8 cellular contexts compared by ENCODE assay signal in the genomic region with DNA sequence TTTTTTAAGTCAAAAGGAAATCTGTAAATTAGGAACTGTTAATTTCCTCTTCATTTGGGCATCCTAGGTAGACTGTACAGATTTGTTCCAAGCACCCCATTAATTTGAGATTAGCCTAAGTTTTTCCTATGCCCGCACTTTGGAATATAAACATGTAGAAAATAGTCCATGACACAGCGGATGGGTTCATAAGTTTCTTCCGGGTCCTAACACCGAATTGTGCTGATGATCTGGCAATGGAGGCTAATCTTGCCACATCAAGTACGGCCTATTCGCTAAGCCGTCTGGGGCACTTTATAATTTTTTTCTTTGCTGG. TPM values are rescaled to one million over a fixed set of nuclear protein-coding genes. Genes with fewer than 3 reads are reported as not detected.
DNase-seq lines count a peak whose midpoint lies in the region; ATAC-seq and TF ChIP-seq lines count a peak whose summit lies in the region.

No MANE protein-coding gene starts in this region.

- no peaks in the 10 kb centered on the region for H3K27me3 Mint-ChIP-seq in activated CD4-positive, alpha-beta memory T cell treated with anti-CD3 and anti-CD28 coated beads for 36 hours

- ATAC-seq in GM21723 (IDR thresholded peaks at IDR 0.05; ENCODE audit: unreplicated experiment) (peak; percentile 7), HG02642 (IDR thresholded peaks at IDR 0.05; ENCODE audit: poor library complexity, unreplicated experiment) (no peak)

- H3K9me3 Mint-ChIP-seq in activated CD4-positive, alpha-beta memory T cell treated with anti-CD3 and anti-CD28 coated beads for 36 hours: no peaks in the 10 kb centered on the region

- no peaks in the 10 kb centered on the region for H3K9me3 ChIP-seq in iPS-15b (ENCODE audit: control insufficient read depth, insufficient read depth, low read length)
- no peaks in the 10 kb centered on the region for H3K9me3 ChIP-seq in subcutaneous abdominal adipose tissue (ENCODE audit: control insufficient read depth in 5 of 5, low read length in 5 of 5)

- no peaks in the 10 kb centered on the region for H3K27me3 ChIP-seq in iPS-15b (ENCODE audit: control insufficient read depth, insufficient read depth, low read length)
- peaks cover 0 to 6% (median 3%) of the 10 kb centered on the region in 5 donors for H3K27me3 ChIP-seq in subcutaneous abdominal adipose tissue (ENCODE audit: control insufficient read depth in 5 of 5, insufficient read depth in 4 of 5, low read length in 5 of 5)

- CTCF ChIA-PET in AG04449 (lab: Yijun Ruan, JAX): no interaction called here
- CTCF ChIA-PET in activated CD4-positive, alpha-beta memory T cell treated with anti-CD3 and anti-CD28 coated beads for 36 hours (lab: Charles Lee): interaction anchor here (3.4 kb wide), 1 partner anchor 32 kb away, joined by 23 read pairs; no protein-coding TSS in a partner anchor

- WGBS in lower leg skin, 2 donors: 0 to 1% methylated on average over 7 of the region's 7 CpGs

- TF ChIP-seq POLR2A in lower leg skin (IDR thresholded peaks at IDR 0.05): no peak

- no peak for TF ChIP-seq CTCF in AG04449 (IDR thresholded peaks at IDR 0.05; ENCODE audit: insufficient read depth, low read length, missing control alignments)
- no peak for TF ChIP-seq CTCF in lower leg skin (IDR thresholded peaks at IDR 0.05)

- intact Hi-C loops in activated CD4-positive, alpha-beta memory T cell treated with anti-CD3 and anti-CD28 coated beads for 36 hours (cut with micrococcal nuclease): loop anchor here (2.0 to 10.0 kb wide), 8 partner anchors 33 to 909 kb away; a partner anchor contains a TSS
- intact Hi-C loops in lower leg skin (cut with DNase I; ENCODE audit: low total_unique reads): no loop called here

- H3K27ac Mint-ChIP-seq in activated CD4-positive, alpha-beta memory T cell treated with anti-CD3 and anti-CD28 coated beads for 36 hours: peak overlapping the region; percentile 100

- H3K4me3 Mint-ChIP-seq in activated CD4-positive, alpha-beta memory T cell treated with anti-CD3 and anti-CD28 coated beads for 36 hours: peak overlapping the region; percentile 80

- H3K36me3 Mint-ChIP-seq in activated CD4-positive, alpha-beta memory T cell treated with anti-CD3 and anti-CD28 coated beads for 36 hours: peaks cover 6% of the 10 kb centered on the region

- H3K36me3 ChIP-seq in iPS-15b (ENCODE audit: control insufficient read depth, insufficient read depth, low read length) (peaks cover 4% of the 10 kb centered on the region), subcutaneous abdominal adipose tissue (ENCODE audit: control insufficient read depth in 5 of 5, insufficient read depth in 5 of 5, low read length in 5 of 5) (peaks cover 0 to 3% (median 0%) of the 10 kb centered on the region in 5 donors)

- POLR2A ChIA-PET in AG04449 (lab: Yijun Ruan, JAX): interaction anchor here (1.2 kb wide), 1 partner anchor 349 kb away, joined by 4 read pairs; no protein-coding TSS in a partner anchor
- POLR2A ChIA-PET in activated CD4-positive, alpha-beta memory T cell treated with anti-CD3 and anti-CD28 coated beads for 36 hours (lab: Charles Lee): interaction anchor here (1.1 to 2.8 kb wide), 5 partner anchors 16 to 437 kb away, joined by 4 to 13 read pairs (median 7); a partner anchor contains a TSS

- DNase-seq in AG04449 (ENCODE audit: low read depth, low spot score) (no peak), lower leg skin (ENCODE audit: low spot score in 2 of 2) (no peak), A172 (ENCODE audit: low spot score) (no peak)
- no peak for DNase-seq in activated CD4-positive, alpha-beta memory T cell treated with anti-CD3 and anti-CD28 coated beads for 36 hours

- peak overlapping the region; percentile 72 for H3K4me3 ChIP-seq in AG04449 (ENCODE audit: low read depth, low read length)
- H3K4me3 ChIP-seq in iPS-15b (ENCODE audit: low read depth, low read length): peak overlapping the region; percentile 79
- H3K4me3 ChIP-seq in subcutaneous abdominal adipose tissue (ENCODE audit: low read depth in 1 of 5, low read length in 5 of 5): peak overlapping the region; percentile 65 to 93 (median 90)
- no peak overlapping the region for H3K4me3 ChIP-seq in lower leg skin (ENCODE audit: low read depth, poor library complexity, severe bottlenecking)

- H3K9ac ChIP-seq in iPS-15b (ENCODE audit: low read depth, low read length): peak overlapping the region; percentile 79
- peak overlapping the region in 4 of 5 donors; percentile 75 to 85 (median 81) for H3K9ac ChIP-seq in subcutaneous abdominal adipose tissue (ENCODE audit: low read length in 5 of 5)

- peak overlapping the region; percentile 97 for H3K27ac ChIP-seq in subcutaneous abdominal adipose tissue (ENCODE audit: low read depth, low read length)

- H3K4me1 Mint-ChIP-seq in activated CD4-positive, alpha-beta memory T cell treated with anti-CD3 and anti-CD28 coated beads for 36 hours (ENCODE audit: low read depth): peaks cover 12% of the 10 kb centered on the region

- H3K4me1 ChIP-seq in iPS-15b (ENCODE audit: control insufficient read depth, insufficient read depth, low read length) (peaks cover 14% of the 10 kb centered on the region), subcutaneous abdominal adipose tissue (ENCODE audit: control insufficient read depth in 5 of 5, insufficient read depth in 5 of 5, low read length in 5 of 5) (peaks cover 7 to 37% (median 27%) of the 10 kb centered on the region in 5 donors)

RNA-seq across cellular contexts. Expression of a gene that starts 1.2 kb away (rescaled TPM):
- 10 to 100 TPM; 55.8 to 57.5 TPM for total RNA-seq in activated CD4-positive, alpha-beta memory T cell treated with anti-CD3 and anti-CD28 coated beads for 36 hours
- total RNA-seq in lower leg skin: 10 to 100 TPM; 50.4 to 77.6 (median 58.4) TPM
- 75.9 and 89.6 TPM in 2 replicates for total RNA-seq in A172 (2014; rRNA removed; shearing (Covaris generic))
